In genomic region chrX:78957768-78958130, GRCh38 we compare ENCODE assay signal across 11 cellular contexts. TPM values are rescaled to one million over a fixed set of nuclear protein-coding genes. Genes with fewer than 3 reads are reported as not detected.
A peak's percentile ranks its signal among the peaks of the same experiment; 100 is the strongest.
DNase-seq lines count a peak whose midpoint lies in the region; ATAC-seq, FAIRE-seq and TF ChIP-seq lines count a peak whose summit lies in the region.
"Had no signal": no experiment of that assay in that cellular context is flagged by ENCODE, and none has a peak within 500 bp of the region (broad histone marks: within the 10 kb centered on the region; RNA-seq: fewer than 3 reads in every experiment).

No MANE protein-coding gene starts in this region.

- POLR2A ChIA-PET in HEK293T (lab: Yijun Ruan, JAX) = no interaction called here

- H3K36me3 Mint-ChIP-seq in activated naive CD4-positive, alpha-beta T cell treated with anti-CD3 and anti-CD28 coated beads, Interleukin-2, amount 50 U/mL, for 24 hours = peaks cover 44% of the 10 kb centered on the region

- peak overlapping the region; percentile 42 for H3K4me3 Mint-ChIP-seq in activated naive CD4-positive, alpha-beta T cell treated with anti-CD3 and anti-CD28 coated beads, Interleukin-2, amount 50 U/mL, for 24 hours

- CTCF ChIA-PET in HEK293T (lab: Yijun Ruan, JAX) = no interaction called here

- H3K27ac Mint-ChIP-seq in activated naive CD4-positive, alpha-beta T cell treated with anti-CD3 and anti-CD28 coated beads, Interleukin-2, amount 50 U/mL, for 24 hours = peak overlapping the region; percentile 95

- H3K4me3 ChIP-seq in kidney (ENCODE audit: low read length in 2 of 2) = no peak overlapping the region
- H3K4me3 ChIP-seq: colonic mucosa had no signal

- H3K27me3 Mint-ChIP-seq in activated naive CD4-positive, alpha-beta T cell treated with anti-CD3 and anti-CD28 coated beads, Interleukin-2, amount 50 U/mL, for 24 hours = no peaks in the 10 kb centered on the region

- peaks cover 66% of the 10 kb centered on the region for H3K4me1 Mint-ChIP-seq in activated naive CD4-positive, alpha-beta T cell treated with anti-CD3 and anti-CD28 coated beads, Interleukin-2, amount 50 U/mL, for 24 hours

- ATAC-seq in HG02610 (IDR thresholded peaks at IDR 0.05; ENCODE audit: unreplicated experiment) (peak; percentile 86), HG03520 (IDR thresholded peaks at IDR 0.05; ENCODE audit: unreplicated experiment) (peak; percentile 75)

- no peaks in the 10 kb centered on the region for H3K36me3 ChIP-seq in kidney (ENCODE audit: control insufficient read depth in 1 of 2, insufficient read depth in 2 of 2, low read length in 2 of 2)
- H3K36me3 ChIP-seq: colonic mucosa had no signal

- TF ChIP-seq CTCF in kidney (IDR thresholded peaks at IDR 0.05; ENCODE audit: borderline replicate concordance, extremely low read depth, insufficient read depth) = no peak

- no peak overlapping the region for H3K9ac ChIP-seq in kidney (ENCODE audit: low read length in 2 of 2)

- DNase-seq in activated naive CD4-positive, alpha-beta T cell treated with anti-CD3 and anti-CD28 coated beads, Interleukin-2, amount 50 U/mL, for 16 hours = no peak
- DNase-seq in NCI-H2081 (lab: John Stamatoyannopoulos, UW) (no peak), kidney (no peak), HEK293T (ENCODE audit: extremely low spot score) (no peak), NCI-H128 (lab: John Stamatoyannopoulos, UW; ENCODE audit: unreplicated experiment) (no peak)
- DNase-seq: activated CD4-positive, alpha-beta T cell treated with anti-CD3 and anti-CD28 coated beads, Interleukin-2, amount 50 U/mL, for 4 hours; colonic mucosa had no signal

- no peaks in the 10 kb centered on the region for H3K4me1 ChIP-seq in kidney (ENCODE audit: control insufficient read depth in 1 of 2, insufficient read depth in 1 of 2, low read depth in 1 of 2, low read length in 2 of 2)
- H3K4me1 ChIP-seq: colonic mucosa had no signal

- intact Hi-C loops in kidney (cut with DNase I) = no loop called here

- H3K9me3 ChIP-seq in kidney (ENCODE audit: control insufficient read depth in 1 of 2, low read length in 2 of 2) = no peaks in the 10 kb centered on the region
- H3K9me3 ChIP-seq: colonic mucosa had no signal

- H3K27ac ChIP-seq in kidney (ENCODE audit: low read depth in 2 of 2, low read length in 2 of 2) = no peak overlapping the region
- H3K27ac ChIP-seq: colonic mucosa had no signal

- H3K9me3 Mint-ChIP-seq in activated naive CD4-positive, alpha-beta T cell treated with anti-CD3 and anti-CD28 coated beads, Interleukin-2, amount 50 U/mL, for 24 hours = no peaks in the 10 kb centered on the region

- no peak for FAIRE-seq in kidney (lab: Jason Lieb, UNC)

TF ChIP-seq in HEK293T, 16 proteins besides CTCF, POLR2A, EP300 and RAD21:
- TF ChIP-seq ARNT (IDR thresholded peaks at IDR 0.05) = no peak
- TF ChIP-seq PKNOX1 (IDR thresholded peaks at IDR 0.05) = no peak

RNA-seq across cellular contexts. Expression of gene P2RY10, which starts 12.6 kb away (rescaled TPM):
- total RNA-seq in kidney = 1.9 TPM
- polyA plus RNA-seq in kidney (ENCODE audit: insufficient read depth, low read depth, low replicate concordance) = not detected
- total RNA-seq: RPMI7951 had no signal
